ENCODE assay signal across 8 cellular contexts in genomic region chr18:3247243-3248061, GRCh38. TPM values are rescaled to one million over a fixed set of nuclear protein-coding genes. Genes with fewer than 3 reads are reported as not detected.
DNase-seq lines count a peak whose midpoint lies in the region; ATAC-seq and TF ChIP-seq lines count a peak whose summit lies in the region.

TSS of gene MYL12A (plus strand) at chr18:3247801. CDS start at chr18:3253248, 5,447 bp downstream.

- H3K4me3 Mint-ChIP-seq in activated T-cell treated with anti-CD3 and anti-CD28 coated beads, Interleukin-2, amount 50 U/mL, for 24 hours = peak within 1 kb of the TSS; percentile 95

- ATAC-seq in GM21717 (IDR thresholded peaks at IDR 0.05; ENCODE audit: unreplicated experiment) = peak; percentile 79

- DNase-seq in DMS153 treated with DMSO at 0.1 percent for 48 hours (lab: John Stamatoyannopoulos, UW; ENCODE audit: unreplicated experiment) (peak; percentile 71), KBM-7 (peak; percentile 99), epithelial cell of proximal tubule (ENCODE audit: low read depth) (peak; percentile 94)
- DNase-seq in activated T-cell treated with anti-CD3 and anti-CD28 coated beads, Interleukin-2, amount 50 U/mL, for 24 hours = peak; percentile 97
- peak; percentile 97 for DNase-seq in stimulated activated CD8-positive, alpha-beta memory T cell treated with anti-CD3 and anti-CD28 coated beads, Interleukin-4, amount 100 ng/mL, for 48 hours

- H3K27me3 ChIP-seq in mucosa of rectum (ENCODE audit: control insufficient read depth in 2 of 2, insufficient read depth in 2 of 2, low read length in 2 of 2) = no peaks in the 10 kb centered on the region

- peak within 1 kb of the TSS; percentile 97 for H3K27ac Mint-ChIP-seq in activated T-cell treated with anti-CD3 and anti-CD28 coated beads, Interleukin-2, amount 50 U/mL, for 24 hours

- no peaks in the 10 kb centered on the region for H3K9me3 ChIP-seq in mucosa of rectum (ENCODE audit: control insufficient read depth in 2 of 2, low read length in 2 of 2)

- H3K4me3 ChIP-seq in epithelial cell of proximal tubule (ENCODE audit: low read depth, low read length) (peak within 1 kb of the TSS; percentile 92), mucosa of rectum (ENCODE audit: low read length in 2 of 2) (peak within 1 kb of the TSS; percentile 93 to 99)

- peaks cover 52% of the 10 kb centered on the region for H3K4me1 Mint-ChIP-seq in activated T-cell treated with anti-CD3 and anti-CD28 coated beads, Interleukin-2, amount 50 U/mL, for 24 hours (ENCODE audit: low read depth)

- TF ChIP-seq CTCF in epithelial cell of proximal tubule (conservative IDR thresholded peaks at IDR 0.05; ENCODE audit: low read depth, low read length) = no peak

- H3K27ac ChIP-seq in mucosa of rectum (ENCODE audit: low read depth in 2 of 2, low read length in 2 of 2) = peak within 1 kb of the TSS; percentile 98 to 100

- no peaks in the 10 kb centered on the region for H3K27me3 Mint-ChIP-seq in activated T-cell treated with anti-CD3 and anti-CD28 coated beads, Interleukin-2, amount 50 U/mL, for 24 hours

- H3K36me3 ChIP-seq in mucosa of rectum (ENCODE audit: control insufficient read depth in 2 of 2, insufficient read depth in 2 of 2, low read length in 2 of 2) = peaks cover 0 to 4% of the 10 kb centered on the region in 2 donors

- H3K9ac ChIP-seq in mucosa of rectum (ENCODE audit: low read depth in 1 of 2, low read length in 2 of 2) = peak within 1 kb of the TSS; percentile 99 to 100

- in situ Hi-C loops in KBM-7 (cut with MboI; ENCODE audit: low pct_unique_long_range_greater_than_20kb, low sequenced_read_pairs) = no loop called here

- peaks cover 14 to 26% of the 10 kb centered on the region in 2 donors for H3K4me1 ChIP-seq in mucosa of rectum (ENCODE audit: control insufficient read depth in 2 of 2, insufficient read depth in 2 of 2, low read length in 2 of 2)

- peaks cover 61% of the 10 kb centered on the region for H3K36me3 Mint-ChIP-seq in activated T-cell treated with anti-CD3 and anti-CD28 coated beads, Interleukin-2, amount 50 U/mL, for 24 hours (ENCODE audit: low read depth)

- no peaks in the 10 kb centered on the region for H3K9me3 Mint-ChIP-seq in activated T-cell treated with anti-CD3 and anti-CD28 coated beads, Interleukin-2, amount 50 U/mL, for 24 hours

TF ChIP-seq in PFSK-1, 5 proteins besides CTCF, POLR2A, EP300 and RAD21:
- TF ChIP-seq TAF1 (IDR thresholded peaks at IDR 0.05; ENCODE audit: borderline replicate concordance, insufficient read depth, low read length) (peak; percentile 96), FOXP2 (optimal IDR thresholded peaks at IDR 0.05; ENCODE audit: borderline replicate concordance, extremely low read depth, extremely low read length, insufficient read depth) (no peak), SIN3A (IDR thresholded peaks at IDR 0.05; ENCODE audit: borderline replicate concordance, insufficient read depth, low read length) (0 out of 2 replicates have a peak, but pooled peaks have one; percentile 47), POLR2AphosphoS5 (IDR thresholded peaks at IDR 0.05; ENCODE audit: low read depth, low read length) (peak; percentile 94; the same call in 1 of the 2 replicates)

RNA-seq across cellular contexts. Expression of gene MYL12A, which starts in this region (rescaled TPM):
- polyA plus RNA-seq in PFSK-1 (2012; ENCODE audit: insufficient read length, low read depth) = 112 TPM
- total RNA-seq in epithelial cell of proximal tubule = 755 and 992 TPM in 2 replicates

Comparison
In these comparisons a context has a peak if more than half of its experiments do, and no peak if none do; other contexts are left out.
1. Peak in every context shown above with its lines: DNase-seq, ATAC-seq, H3K4me3 ChIP-seq and H3K27ac ChIP-seq.